ENCODE assay signal across 9 cellular contexts in genomic region chr6:45930419-45931059, GRCh38.
DNase-seq lines count a peak whose midpoint lies in the region; ATAC-seq, FAIRE-seq and TF ChIP-seq lines count a peak whose summit lies in the region.
"Had no signal": no experiment of that assay in that cellular context is flagged by ENCODE, and none has a peak within 500 bp of the region (broad histone marks: within the 10 kb centered on the region; RNA-seq: fewer than 3 reads in every experiment).

No MANE protein-coding gene starts in this region.

- no peak overlapping the region for H3K4me3 Mint-ChIP-seq in WTC11

- peak; percentile 84 for TF ChIP-seq CTCF in WTC11 (IDR thresholded peaks at IDR 0.05)
- TF ChIP-seq CTCF in bronchial epithelial cell (IDR thresholded peaks at IDR 0.05; ENCODE audit: insufficient read depth, low read length, severe bottlenecking) = peak; percentile 92

- peaks cover 19% of the 10 kb centered on the region for H3K27me3 Mint-ChIP-seq in WTC11 (ENCODE audit: low read depth)

- H3K36me3 ChIP-seq in bronchial epithelial cell (ENCODE audit: control insufficient read depth, insufficient read depth, low read length) = no peaks in the 10 kb centered on the region
- H3K36me3 ChIP-seq: BLaER1 treated with 17β-estradiol and CSF1 and Interleukin-3, amounts not matched to agents 10 nM and 100 nM had no signal

- POLR2A ChIA-PET in WTC11 (lab: Charles Lee) = no interaction called here

- H3K4me3 ChIP-seq in bronchial epithelial cell (ENCODE audit: low read depth, low read length) = no peak overlapping the region
- H3K4me3 ChIP-seq: BLaER1 treated with 17β-estradiol and CSF1 and Interleukin-3, amounts not matched to agents 10 nM and 100 nM had no signal

- DNase-seq in NCI-H1694 (lab: John Stamatoyannopoulos, UW) (peak; percentile 14), NCI-H1694 treated with DMSO at 0.1 percent for 48 hours (lab: John Stamatoyannopoulos, UW) (no peak), NCI-H2081 (lab: John Stamatoyannopoulos, UW) (peak; percentile 58 to 59), WTC11 (ENCODE audit: low spot score) (peak; percentile 77), bronchial epithelial cell (ENCODE audit: low read depth) (peak; percentile 44), kidney glomerular epithelial cell (lab: John Stamatoyannopoulos, UW) (peak; percentile 62)
- DNase-seq in stimulated activated CD4-positive, alpha-beta T cell treated with anti-CD3 and anti-CD28 coated beads, Interleukin-1b, Interleukin-23, amount 100 ng/mL, for 4 hours (ENCODE audit: low read depth in 2 of 2) = peak; percentile 40 to 42

- CTCF ChIA-PET in WTC11 (lab: Charles Lee) = interaction anchor here (0.6 to 2.2 kb wide), 21 partner anchors 8 to 488 kb away, joined by 3 to 21 read pairs (median 4); partner anchors contain the start of gene ENPP4

- H3K27me3 ChIP-seq in bronchial epithelial cell (ENCODE audit: control insufficient read depth, insufficient read depth, low read length) = no peaks in the 10 kb centered on the region
- H3K27me3 ChIP-seq: BLaER1 treated with 17β-estradiol and CSF1 and Interleukin-3, amounts not matched to agents 10 nM and 100 nM had no signal

- peak; percentile 28; the same call in 1 of the 2 replicates for ATAC-seq in WTC11
- no peak for ATAC-seq in GM18870 (IDR thresholded peaks at IDR 0.05; ENCODE audit: unreplicated experiment)

- H3K27ac Mint-ChIP-seq in WTC11 = no peak overlapping the region

- no peaks in the 10 kb centered on the region for H3K9me3 Mint-ChIP-seq in WTC11

- peak; percentile 28 for FAIRE-seq in bronchial epithelial cell (lab: Jason Lieb, UNC)

- H3K4me1 Mint-ChIP-seq in WTC11 = peaks cover 61% of the 10 kb centered on the region

- H3K36me3 Mint-ChIP-seq in WTC11 = no peaks in the 10 kb centered on the region

TF ChIP-seq in WTC11, 78 proteins besides CTCF, POLR2A, EP300 and RAD21:
- TF ChIP-seq ZNF121 (CRISPR knock-in tag; IDR thresholded peaks at IDR 0.05) (peak; percentile 45; the same call in 1 of the 2 replicates), TEAD4 (CRISPR knock-in tag; IDR thresholded peaks at IDR 0.05) (no peak), FOXK1 (CRISPR knock-in tag; IDR thresholded peaks at IDR 0.05) (peak; percentile 16; the same call in 1 of the 2 replicates)
